Comparison of ENCODE assay signal across 1 cellular context in the genomic region with DNA sequence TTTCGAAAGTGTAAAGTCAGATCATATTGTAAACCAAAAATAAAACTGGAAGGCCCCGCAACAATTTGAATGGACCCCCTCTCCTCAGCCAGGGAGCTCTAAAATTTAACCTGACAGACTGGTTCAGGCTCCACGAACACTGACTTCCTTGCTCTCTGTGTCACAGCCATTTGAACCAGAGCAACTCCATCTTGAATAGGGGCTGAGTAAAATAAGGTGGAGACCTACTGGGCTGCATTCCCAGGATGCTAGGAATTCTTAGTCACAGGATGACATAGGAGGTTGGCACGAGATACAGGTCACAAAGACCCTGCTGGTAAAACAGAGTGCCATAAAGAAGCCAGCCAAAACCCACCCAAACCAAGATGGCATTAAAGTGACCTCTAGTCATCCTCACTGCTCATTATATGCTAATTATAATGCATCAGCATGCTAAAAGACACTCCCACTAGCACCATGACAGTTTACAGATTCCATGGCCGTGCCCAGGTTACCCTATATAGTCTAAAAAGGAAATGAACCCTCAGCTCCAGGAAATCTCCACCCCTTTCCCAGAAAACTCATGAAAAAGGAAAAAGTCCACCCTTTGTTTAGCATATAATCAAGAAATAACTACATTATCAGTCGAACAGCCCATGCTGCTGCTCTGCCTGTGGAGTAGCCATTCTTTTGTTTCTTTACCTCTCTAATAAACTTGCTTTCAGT.
TF ChIP-seq lines count a peak whose summit lies in the region.

No MANE protein-coding gene starts in this region.

TF ChIP-seq in SK-N-SH treated with all-trans-retinoic acid at 6 μM for 48 hours, 23 proteins besides CTCF, POLR2A, EP300 and RAD21 (continued from another document):
- TF ChIP-seq, protein P1, sequence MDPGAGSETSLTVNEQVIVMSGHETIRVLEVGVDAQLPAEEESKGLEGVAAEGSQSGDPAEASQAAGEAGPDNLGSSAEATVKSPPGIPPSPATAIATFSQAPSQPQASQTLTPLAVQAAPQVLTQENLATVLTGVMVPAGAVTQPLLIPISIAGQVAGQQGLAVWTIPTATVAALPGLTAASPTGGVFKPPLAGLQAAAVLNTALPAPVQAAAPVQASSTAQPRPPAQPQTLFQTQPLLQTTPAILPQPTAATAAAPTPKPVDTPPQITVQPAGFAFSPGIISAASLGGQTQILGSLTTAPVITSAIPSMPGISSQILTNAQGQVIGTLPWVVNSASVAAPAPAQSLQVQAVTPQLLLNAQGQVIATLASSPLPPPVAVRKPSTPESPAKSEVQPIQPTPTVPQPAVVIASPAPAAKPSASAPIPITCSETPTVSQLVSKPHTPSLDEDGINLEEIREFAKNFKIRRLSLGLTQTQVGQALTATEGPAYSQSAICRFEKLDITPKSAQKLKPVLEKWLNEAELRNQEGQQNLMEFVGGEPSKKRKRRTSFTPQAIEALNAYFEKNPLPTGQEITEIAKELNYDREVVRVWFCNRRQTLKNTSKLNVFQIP (CRISPR knock-in tag; IDR thresholded peaks at IDR 0.05; ENCODE audit: borderline replicate concordance, low read depth) = no peak
- TF ChIP-seq ZFP3 (CRISPR knock-in tag; IDR thresholded peaks at IDR 0.05) (peak; percentile 76), ESRRG (CRISPR knock-in tag; IDR thresholded peaks at IDR 0.05) (no peak), ZC3H10 (CRISPR knock-in tag; IDR thresholded peaks at IDR 0.05) (no peak), ZNF565 (CRISPR knock-in tag; conservative IDR thresholded peaks at IDR 0.05; ENCODE audit: low read depth) (no peak), PPARA (CRISPR knock-in tag; IDR thresholded peaks at IDR 0.05; ENCODE audit: borderline replicate concordance) (no peak), ZNF70 (CRISPR knock-in tag; IDR thresholded peaks at IDR 0.05) (no peak), ZFP30 (CRISPR knock-in tag; IDR thresholded peaks at IDR 0.05) (no peak)
- TF ChIP-seq, protein P2, sequence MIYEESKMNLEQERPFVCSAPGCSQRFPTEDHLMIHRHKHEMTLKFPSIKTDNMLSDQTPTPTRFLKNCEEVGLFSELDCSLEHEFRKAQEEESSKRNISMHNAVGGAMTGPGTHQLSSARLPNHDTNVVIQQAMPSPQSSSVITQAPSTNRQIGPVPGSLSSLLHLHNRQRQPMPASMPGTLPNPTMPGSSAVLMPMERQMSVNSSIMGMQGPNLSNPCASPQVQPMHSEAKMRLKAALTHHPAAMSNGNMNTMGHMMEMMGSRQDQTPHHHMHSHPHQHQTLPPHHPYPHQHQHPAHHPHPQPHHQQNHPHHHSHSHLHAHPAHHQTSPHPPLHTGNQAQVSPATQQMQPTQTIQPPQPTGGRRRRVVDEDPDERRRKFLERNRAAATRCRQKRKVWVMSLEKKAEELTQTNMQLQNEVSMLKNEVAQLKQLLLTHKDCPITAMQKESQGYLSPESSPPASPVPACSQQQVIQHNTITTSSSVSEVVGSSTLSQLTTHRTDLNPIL (CRISPR knock-in tag; IDR thresholded peaks at IDR 0.05; ENCODE audit: low read depth) = 0 out of 2 replicates have a peak, but pooled peaks have one; percentile 21
- TF ChIP-seq, protein P3, sequence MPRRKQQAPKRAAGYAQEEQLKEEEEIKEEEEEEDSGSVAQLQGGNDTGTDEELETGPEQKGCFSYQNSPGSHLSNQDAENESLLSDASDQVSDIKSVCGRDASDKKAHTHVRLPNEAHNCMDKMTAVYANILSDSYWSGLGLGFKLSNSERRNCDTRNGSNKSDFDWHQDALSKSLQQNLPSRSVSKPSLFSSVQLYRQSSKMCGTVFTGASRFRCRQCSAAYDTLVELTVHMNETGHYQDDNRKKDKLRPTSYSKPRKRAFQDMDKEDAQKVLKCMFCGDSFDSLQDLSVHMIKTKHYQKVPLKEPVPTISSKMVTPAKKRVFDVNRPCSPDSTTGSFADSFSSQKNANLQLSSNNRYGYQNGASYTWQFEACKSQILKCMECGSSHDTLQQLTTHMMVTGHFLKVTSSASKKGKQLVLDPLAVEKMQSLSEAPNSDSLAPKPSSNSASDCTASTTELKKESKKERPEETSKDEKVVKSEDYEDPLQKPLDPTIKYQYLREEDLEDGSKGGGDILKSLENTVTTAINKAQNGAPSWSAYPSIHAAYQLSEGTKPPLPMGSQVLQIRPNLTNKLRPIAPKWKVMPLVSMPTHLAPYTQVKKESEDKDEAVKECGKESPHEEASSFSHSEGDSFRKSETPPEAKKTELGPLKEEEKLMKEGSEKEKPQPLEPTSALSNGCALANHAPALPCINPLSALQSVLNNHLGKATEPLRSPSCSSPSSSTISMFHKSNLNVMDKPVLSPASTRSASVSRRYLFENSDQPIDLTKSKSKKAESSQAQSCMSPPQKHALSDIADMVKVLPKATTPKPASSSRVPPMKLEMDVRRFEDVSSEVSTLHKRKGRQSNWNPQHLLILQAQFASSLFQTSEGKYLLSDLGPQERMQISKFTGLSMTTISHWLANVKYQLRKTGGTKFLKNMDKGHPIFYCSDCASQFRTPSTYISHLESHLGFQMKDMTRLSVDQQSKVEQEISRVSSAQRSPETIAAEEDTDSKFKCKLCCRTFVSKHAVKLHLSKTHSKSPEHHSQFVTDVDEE (CRISPR knock-in tag; IDR thresholded peaks at IDR 0.05) = no peak
